8 cellular contexts compared by ENCODE assay signal in genomic region chr19:44746946-44747738, GRCh38. TPM values are rescaled to one million over a fixed set of nuclear protein-coding genes. Genes with fewer than 3 reads are reported as not detected.
DNase-seq lines count a peak whose midpoint lies in the region; ATAC-seq, FAIRE-seq and TF ChIP-seq lines count a peak whose summit lies in the region.

No MANE protein-coding gene starts in this region.

- no peak for TF ChIP-seq POLR2A in transverse colon (IDR thresholded peaks at IDR 0.05)

- ATAC-seq in GM18511 (IDR thresholded peaks at IDR 0.05; ENCODE audit: unreplicated experiment): peak; percentile 44
- peak; percentile 72 for ATAC-seq in activated naive CD8-positive, alpha-beta T cell treated with anti-CD3 and anti-CD28 coated beads, Interleukin-2, amount 10 ng/mL, durations not matched to agents 7 days and 5 days (ENCODE audit: low read depth)
- ATAC-seq in Right ventricle myocardium inferior: peak; percentile 92

- H3K27ac ChIP-seq in SU-DHL-6 (ENCODE audit: low read depth, low read length): peak overlapping the region; percentile 99
- H3K27ac ChIP-seq in parathyroid adenoma: peak overlapping the region; percentile 85
- peak overlapping the region; percentile 96 to 99 (median 97) for H3K27ac ChIP-seq in transverse colon

- H3F3A ChIP-seq in SU-DHL-6 (ENCODE audit: insufficient read depth): peaks cover 32% of the 10 kb centered on the region

- H3K4me1 Mint-ChIP-seq in activated naive CD8-positive, alpha-beta T cell treated with anti-CD3 and anti-CD28 coated beads, Interleukin-2, amount 10 ng/mL, durations not matched to agents 7 days and 5 days: peaks cover 38% of the 10 kb centered on the region

- peak overlapping the region; percentile 86 for H3K4me2 ChIP-seq in SU-DHL-6 (ENCODE audit: low read depth, low read length, poor library complexity, severe bottlenecking)
- peak overlapping the region; percentile 72 for H3K4me2 ChIP-seq in parathyroid adenoma (ENCODE audit: low read length)

- TF ChIP-seq EP300 in transverse colon (IDR thresholded peaks at IDR 0.05; ENCODE audit: low read depth): peak; percentile 89

- no peaks in the 10 kb centered on the region for H3K9me2 ChIP-seq in SU-DHL-6 (replicated peaks; ENCODE audit: insufficient read depth, low read length)

- peak overlapping the region; percentile 30 for H2AFZ ChIP-seq in SU-DHL-6 (ENCODE audit: low read depth, low read length, severe bottlenecking)
- H2AFZ ChIP-seq in parathyroid adenoma: peak overlapping the region; percentile 91

- H3K9me3 Mint-ChIP-seq in activated naive CD8-positive, alpha-beta T cell treated with anti-CD3 and anti-CD28 coated beads, Interleukin-2, amount 10 ng/mL, durations not matched to agents 7 days and 5 days: no peaks in the 10 kb centered on the region

- in situ Hi-C loops in ACHN (cut with HindIII; ENCODE audit: low pct_ligation_motif_present, low pct_unique_long_range_greater_than_20kb, low sequenced_read_pairs) (no loop called here), transverse colon (cut with MboI; ENCODE audit: low pct_ligation_motif_present in 1 of 4, low pct_unique_long_range_greater_than_20kb in 1 of 4, low sequenced_read_pairs in 3 of 4) (no loop called here)

- H3K27me3 ChIP-seq in SU-DHL-6 (ENCODE audit: low read length) (no peaks in the 10 kb centered on the region), parathyroid adenoma (ENCODE audit: control insufficient read depth, insufficient read depth, low read length) (no peaks in the 10 kb centered on the region), transverse colon (no peaks in the 10 kb centered on the region)

- H3K27me3 Mint-ChIP-seq in activated naive CD8-positive, alpha-beta T cell treated with anti-CD3 and anti-CD28 coated beads, Interleukin-2, amount 10 ng/mL, durations not matched to agents 7 days and 5 days: peaks cover 6% of the 10 kb centered on the region

- POLR2A ChIA-PET in activated naive CD8-positive, alpha-beta T cell treated with anti-CD3 and anti-CD28 coated beads, Interleukin-2, amount 10 ng/mL, durations not matched to agents 7 days and 5 days (lab: Charles Lee): no interaction called here

- FAIRE-seq in HTR-8/SVneo (lab: Jason Lieb, UNC): peak; percentile 98

- no peak for TF ChIP-seq CTCF in SU-DHL-6 (IDR thresholded peaks at IDR 0.05; ENCODE audit: insufficient read depth, low read length, poor library complexity, severe bottlenecking)
- no peak for TF ChIP-seq CTCF in parathyroid adenoma (IDR thresholded peaks at IDR 0.05)
- no peak for TF ChIP-seq CTCF in transverse colon (IDR thresholded peaks at IDR 0.05)

- intact Hi-C loops in Right ventricle myocardium inferior (cut with DNase I) (no loop called here), transverse colon (cut with DNase I; ENCODE audit: low total_unique reads) (no loop called here)

- H3K4me3 ChIP-seq in SU-DHL-6 (ENCODE audit: insufficient read depth, low read length, poor library complexity, severe bottlenecking): peak overlapping the region; percentile 58
- peak overlapping the region; percentile 62 for H3K4me3 ChIP-seq in parathyroid adenoma (ENCODE audit: low read depth, low read length)
- H3K4me3 ChIP-seq in transverse colon: peak overlapping the region in 3 of 4 donors; percentile 77 to 93 (median 83)

- peaks cover 34% of the 10 kb centered on the region for H3K4me1 ChIP-seq in parathyroid adenoma
- peaks cover 49 to 89% (median 83%) of the 10 kb centered on the region in 4 donors for H3K4me1 ChIP-seq in transverse colon

- peaks cover 26% of the 10 kb centered on the region for H3K79me2 ChIP-seq in SU-DHL-6 (ENCODE audit: insufficient read depth, low read length)
- H3K79me2 ChIP-seq in parathyroid adenoma: peaks cover 5% of the 10 kb centered on the region

- H3K4me3 Mint-ChIP-seq in activated naive CD8-positive, alpha-beta T cell treated with anti-CD3 and anti-CD28 coated beads, Interleukin-2, amount 10 ng/mL, durations not matched to agents 7 days and 5 days: peak overlapping the region; percentile 89

- DNase-seq in ACHN (peak; percentile 91), HTR-8/SVneo (ENCODE audit: insufficient read length, low spot score) (peak; percentile 80), Right ventricle myocardium inferior (ENCODE audit: missing footprints) (peak; percentile 96), transverse colon (peak; percentile 97)
- DNase-seq in activated naive CD8-positive, alpha-beta T cell treated with anti-CD3 and anti-CD28 coated beads, Interleukin-2, amount 10 ng/mL, durations not matched to agents 7 days and 5 days: peak; percentile 91

- H3K9ac ChIP-seq in SU-DHL-6 (ENCODE audit: low read length) (peak overlapping the region; percentile 65), parathyroid adenoma (no peak overlapping the region)

- peak overlapping the region; percentile 95 for H3K27ac Mint-ChIP-seq in activated naive CD8-positive, alpha-beta T cell treated with anti-CD3 and anti-CD28 coated beads, Interleukin-2, amount 10 ng/mL, durations not matched to agents 7 days and 5 days

- WGBS in transverse colon (ENCODE audit: low coverage in 1 of 2), 2 donors: 7 to 10% methylated on average over 3 to 21 of the region's 34 CpGs

- H4K20me1 ChIP-seq in SU-DHL-6 (ENCODE audit: low read depth, low read length): no peaks in the 10 kb centered on the region

- H3K9me3 ChIP-seq in SU-DHL-6 (ENCODE audit: insufficient read depth, low read length) (no peaks in the 10 kb centered on the region), parathyroid adenoma (ENCODE audit: control insufficient read depth, low read length) (no peaks in the 10 kb centered on the region), transverse colon (no peaks in the 10 kb centered on the region)

- H3K36me3 Mint-ChIP-seq in activated naive CD8-positive, alpha-beta T cell treated with anti-CD3 and anti-CD28 coated beads, Interleukin-2, amount 10 ng/mL, durations not matched to agents 7 days and 5 days: peaks cover 19% of the 10 kb centered on the region

- H3K36me3 ChIP-seq in SU-DHL-6 (ENCODE audit: low read length) (no peaks in the 10 kb centered on the region), parathyroid adenoma (ENCODE audit: control insufficient read depth, insufficient read depth, low read length) (no peaks in the 10 kb centered on the region), transverse colon (peaks cover 0 to under 1% (median 0%) of the 10 kb centered on the region in 4 donors)

RNA-seq across cellular contexts. Expression of gene BCL3, which starts 1.4 kb away (rescaled TPM):
- 10 to 100 TPM; 25.0 to 28.8 TPM for total RNA-seq in activated naive CD8-positive, alpha-beta T cell treated with anti-CD3 and anti-CD28 coated beads, Interleukin-2, amount 10 ng/mL, durations not matched to agents 7 days and 5 days
- 18.3 TPM for total RNA-seq in Right ventricle myocardium inferior
- total RNA-seq in transverse colon: 100 to 1,000 TPM in 1 of 4 donors, 10 to 100 TPM in 3; 43.8 to 181 (median 69.5) TPM

RNA-seq across cellular contexts. Expression of gene CBLC, which starts 30.5 kb away (rescaled TPM):
- total RNA-seq in activated naive CD8-positive, alpha-beta T cell treated with anti-CD3 and anti-CD28 coated beads, Interleukin-2, amount 10 ng/mL, durations not matched to agents 7 days and 5 days: not detected
- total RNA-seq in Right ventricle myocardium inferior (not detected), transverse colon (100 to 1,000 TPM in 3 of 4 donors, 10 to 100 TPM in 1; 96.1 to 210 (median 145) TPM)

RNA-seq across cellular contexts. Expression of gene CEACAM16, which starts 48.2 kb away (rescaled TPM):
- total RNA-seq in activated naive CD8-positive, alpha-beta T cell treated with anti-CD3 and anti-CD28 coated beads, Interleukin-2, amount 10 ng/mL, durations not matched to agents 7 days and 5 days: not detected
- total RNA-seq in Right ventricle myocardium inferior (not detected), transverse colon (not detected)

Comparison
In these comparisons a context has a peak if more than half of its experiments do, and no peak if none do; other contexts are left out.
1. Peak in every context shown above with its lines: DNase-seq, ATAC-seq, H3K4me3 ChIP-seq and H3K27ac ChIP-seq.
2. RNA of gene CBLC, which starts 30.5 kb away (total RNA-seq): 96.1 to 210 TPM in transverse colon; not detected in activated naive CD8-positive, alpha-beta T cell treated with anti-CD3 and anti-CD28 coated beads, Interleukin-2, amount 10 ng/mL, durations not matched to agents 7 days and 5 days and not detected in Right ventricle myocardium inferior (single experiment); every median in the first group is over 10 times any median in the second.